12 cellular contexts compared by ENCODE assay signal in the genomic region with DNA sequence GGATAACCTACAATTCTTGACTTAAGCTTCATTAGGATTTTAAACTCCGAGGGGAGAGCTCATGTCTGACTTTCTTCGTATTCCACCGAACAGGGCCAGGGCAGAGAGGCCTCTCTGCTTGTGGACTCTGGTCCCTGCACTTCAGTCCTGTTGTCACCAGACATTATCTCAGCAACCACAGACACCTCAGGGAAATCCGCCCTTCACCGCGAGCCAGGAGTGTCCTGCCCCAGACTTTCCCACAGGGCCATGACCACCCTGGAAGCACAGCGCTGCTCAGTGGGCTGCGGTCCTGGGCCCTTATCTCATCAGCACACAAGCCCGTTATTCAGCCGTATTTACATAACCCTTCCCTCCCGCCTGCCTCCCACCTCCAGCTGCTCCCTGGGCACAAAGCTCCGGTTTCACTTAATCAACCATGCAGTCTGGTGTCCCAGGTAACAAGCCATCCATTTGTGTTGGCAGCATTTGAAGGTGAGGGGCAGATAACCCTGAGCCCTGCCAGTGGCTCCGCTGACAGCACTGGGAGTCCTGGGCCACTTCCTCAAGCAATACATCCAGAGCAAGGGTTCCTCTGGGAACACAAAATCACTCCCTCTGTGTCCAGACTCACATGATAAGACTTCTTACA.
A peak's percentile ranks its signal among the peaks of the same experiment; 100 is the strongest.
DNase-seq lines count a peak whose midpoint lies in the region; ATAC-seq and TF ChIP-seq lines count a peak whose summit lies in the region.
"Had no signal": no experiment of that assay in that cellular context is flagged by ENCODE, and none has a peak within 500 bp of the region (broad histone marks: within the 10 kb centered on the region; RNA-seq: fewer than 3 reads in every experiment).

No MANE protein-coding gene starts in this region.

- WGBS in right lobe of liver (ENCODE audit: insufficient coverage, low coverage, low lambda C conversion rate, missing lambda C conversion rate), result 9% methylated on average over 11 of the region's 13 CpGs
- WGBS in transverse colon (ENCODE audit: low coverage in 1 of 2), 2 donors, result 48% methylated on average over 13 of the region's 13 CpGs; no CpG with 5 or more reads in 1 of the 2 donors

- no peaks in the 10 kb centered on the region for H3K4me1 Mint-ChIP-seq in activated naive CD4-positive, alpha-beta T cell treated with anti-CD3 and anti-CD28 coated beads for 36 hours (ENCODE audit: low read depth)
- H3K4me1 Mint-ChIP-seq: activated CD4-positive, alpha-beta T cell treated with anti-CD3 and anti-CD28 coated beads, Interleukin-2, amount 10 ng/mL, durations not matched to agents 24 days and 14 days had no signal

- DNase-seq in GF-D8 (lab: John Stamatoyannopoulos, UW) (peak; percentile 83), NCI-H2107 treated with DMSO at 0.1 percent for 48 hours (lab: John Stamatoyannopoulos, UW; ENCODE audit: unreplicated experiment) (peak; percentile 87), WERI-Rb-1 (peak; percentile 24), right lobe of liver (peak; percentile 34 to 63 (median 60)), vagina (ENCODE audit: extremely low spot score in 2 of 2) (no peak), HT-29 (ENCODE audit: low spot score) (no peak), transverse colon (no peak)
- DNase-seq in activated naive CD4-positive, alpha-beta T cell treated with anti-CD3 and anti-CD28 coated beads for 36 hours, result no peak
- DNase-seq: activated CD4-positive, alpha-beta T cell treated with anti-CD3 and anti-CD28 coated beads, Interleukin-2, amount 10 ng/mL, durations not matched to agents 24 days and 14 days; NCI-H446 treated with DMSO at 0.1 percent for 48 hours; stimulated activated naive B cell treated with anti-CD40 and anti-IgM and Interleukin-4, amounts not matched to agents 10 μg/mL and 1 μg/mL and 100 μg/mL, for 72 hours had no signal

- H3K27me3 ChIP-seq in WERI-Rb-1 (ENCODE audit: insufficient read depth, low read depth, severe bottlenecking), result no peaks in the 10 kb centered on the region
- no peaks in the 10 kb centered on the region for H3K27me3 ChIP-seq in right lobe of liver
- no peaks in the 10 kb centered on the region for H3K27me3 ChIP-seq in vagina
- no peaks in the 10 kb centered on the region for H3K27me3 ChIP-seq in transverse colon

- CTCF ChIA-PET in activated naive CD4-positive, alpha-beta T cell treated with anti-CD3 and anti-CD28 coated beads for 36 hours (lab: Charles Lee), result no interaction called here

- H3K9me3 ChIP-seq in WERI-Rb-1 (ENCODE audit: severe bottlenecking) (no peaks in the 10 kb centered on the region), right lobe of liver (no peaks in the 10 kb centered on the region), vagina (no peaks in the 10 kb centered on the region), transverse colon (no peaks in the 10 kb centered on the region)

- peak; percentile 88 to 94 (median 91) for ATAC-seq in right lobe of liver

- no peaks in the 10 kb centered on the region for H3K36me3 ChIP-seq in WERI-Rb-1
- no peaks in the 10 kb centered on the region for H3K36me3 ChIP-seq in right lobe of liver
- H3K36me3 ChIP-seq in vagina, result no peaks in the 10 kb centered on the region
- no peaks in the 10 kb centered on the region for H3K36me3 ChIP-seq in transverse colon

- H3K27ac ChIP-seq in WERI-Rb-1, result no peak overlapping the region
- H3K27ac ChIP-seq in right lobe of liver, result peak overlapping the region; percentile 22 to 47 (median 45)
- H3K27ac ChIP-seq in vagina, result no peak overlapping the region
- H3K27ac ChIP-seq in transverse colon, result no peak overlapping the region
- H3K27ac ChIP-seq: C4-2B had no signal

- in situ Hi-C loops in transverse colon (cut with MboI; ENCODE audit: low pct_ligation_motif_present in 1 of 4, low pct_unique_long_range_greater_than_20kb in 1 of 4, low sequenced_read_pairs in 3 of 4), result no loop called here

- H3K36me3 Mint-ChIP-seq in activated naive CD4-positive, alpha-beta T cell treated with anti-CD3 and anti-CD28 coated beads for 36 hours (ENCODE audit: low read depth), result no peaks in the 10 kb centered on the region
- H3K36me3 Mint-ChIP-seq: stimulated activated naive B cell treated with anti-CD40 and anti-IgM and Interleukin-4, amounts not matched to agents 10 μg/mL and 1 μg/mL and 100 μg/mL, for 72 hours had no signal

- TF ChIP-seq CTCF in WERI-Rb-1 (IDR thresholded peaks at IDR 0.05; ENCODE audit: low read depth, low read length) (no peak), right lobe of liver (IDR thresholded peaks at IDR 0.05) (no peak), vagina (IDR thresholded peaks at IDR 0.05) (no peak), transverse colon (IDR thresholded peaks at IDR 0.05) (no peak)

- H3K4me3 ChIP-seq in WERI-Rb-1 (ENCODE audit: low read depth, low read length) (peak overlapping the region; percentile 34), right lobe of liver (no peak overlapping the region), vagina (no peak overlapping the region), transverse colon (no peak overlapping the region)

- intact Hi-C loops in right lobe of liver (cut with DNase I), result no loop called here
- intact Hi-C loops in vagina (cut with DNase I), result no loop called here
- intact Hi-C loops in activated naive CD4-positive, alpha-beta T cell treated with anti-CD3 and anti-CD28 coated beads for 36 hours (cut with micrococcal nuclease), result no loop called here
- intact Hi-C loops in transverse colon (cut with DNase I; ENCODE audit: low total_unique reads), result no loop called here

- H3K27ac Mint-ChIP-seq in activated naive CD4-positive, alpha-beta T cell treated with anti-CD3 and anti-CD28 coated beads for 36 hours, result no peak overlapping the region
- H3K27ac Mint-ChIP-seq: activated CD4-positive, alpha-beta T cell treated with anti-CD3 and anti-CD28 coated beads, Interleukin-2, amount 10 ng/mL, durations not matched to agents 24 days and 14 days; stimulated activated naive B cell treated with anti-CD40 and anti-IgM and Interleukin-4, amounts not matched to agents 10 μg/mL and 1 μg/mL and 100 μg/mL, for 72 hours had no signal

- TF ChIP-seq EP300 in transverse colon (IDR thresholded peaks at IDR 0.05; ENCODE audit: low read depth), result no peak

- TF ChIP-seq POLR2A in right lobe of liver (IDR thresholded peaks at IDR 0.05), result peak; percentile 7
- no peak for TF ChIP-seq POLR2A in vagina (IDR thresholded peaks at IDR 0.05)
- TF ChIP-seq POLR2A in transverse colon (IDR thresholded peaks at IDR 0.05), result no peak

- no peak overlapping the region for H3K4me3 Mint-ChIP-seq in activated naive CD4-positive, alpha-beta T cell treated with anti-CD3 and anti-CD28 coated beads for 36 hours
- H3K4me3 Mint-ChIP-seq: activated CD4-positive, alpha-beta T cell treated with anti-CD3 and anti-CD28 coated beads, Interleukin-2, amount 10 ng/mL, durations not matched to agents 24 days and 14 days; stimulated activated naive B cell treated with anti-CD40 and anti-IgM and Interleukin-4, amounts not matched to agents 10 μg/mL and 1 μg/mL and 100 μg/mL, for 72 hours had no signal

- H3K4me1 ChIP-seq in right lobe of liver (peaks cover 0 to 8% (median 3%) of the 10 kb centered on the region in 4 donors), vagina (no peaks in the 10 kb centered on the region), transverse colon (no peaks in the 10 kb centered on the region)

- no peaks in the 10 kb centered on the region for H3K9me3 Mint-ChIP-seq in activated naive CD4-positive, alpha-beta T cell treated with anti-CD3 and anti-CD28 coated beads for 36 hours
- H3K9me3 Mint-ChIP-seq: activated CD4-positive, alpha-beta T cell treated with anti-CD3 and anti-CD28 coated beads, Interleukin-2, amount 10 ng/mL, durations not matched to agents 24 days and 14 days; stimulated activated naive B cell treated with anti-CD40 and anti-IgM and Interleukin-4, amounts not matched to agents 10 μg/mL and 1 μg/mL and 100 μg/mL, for 72 hours had no signal

- H3K27me3 Mint-ChIP-seq in activated naive CD4-positive, alpha-beta T cell treated with anti-CD3 and anti-CD28 coated beads for 36 hours (ENCODE audit: low read depth), result no peaks in the 10 kb centered on the region

Comparison
In these comparisons a context has a peak if more than half of its experiments do, and no peak if none do; other contexts are left out.
1. DNase-seq: peak in GF-D8 (single experiment), NCI-H2107 treated with DMSO at 0.1 percent for 48 hours (single experiment), WERI-Rb-1 (single experiment) and right lobe of liver (3 of 3); none in vagina (0 of 2), HT-29 (single experiment), activated naive CD4-positive, alpha-beta T cell treated with anti-CD3 and anti-CD28 coated beads for 36 hours (single experiment) and transverse colon (single experiment).
2. H3K27ac ChIP-seq: peak in right lobe of liver (3 of 3); none in WERI-Rb-1 (single experiment), vagina (single experiment) and transverse colon (0 of 4).